ENCODE assay signal across 8 cellular contexts in the genomic region with DNA sequence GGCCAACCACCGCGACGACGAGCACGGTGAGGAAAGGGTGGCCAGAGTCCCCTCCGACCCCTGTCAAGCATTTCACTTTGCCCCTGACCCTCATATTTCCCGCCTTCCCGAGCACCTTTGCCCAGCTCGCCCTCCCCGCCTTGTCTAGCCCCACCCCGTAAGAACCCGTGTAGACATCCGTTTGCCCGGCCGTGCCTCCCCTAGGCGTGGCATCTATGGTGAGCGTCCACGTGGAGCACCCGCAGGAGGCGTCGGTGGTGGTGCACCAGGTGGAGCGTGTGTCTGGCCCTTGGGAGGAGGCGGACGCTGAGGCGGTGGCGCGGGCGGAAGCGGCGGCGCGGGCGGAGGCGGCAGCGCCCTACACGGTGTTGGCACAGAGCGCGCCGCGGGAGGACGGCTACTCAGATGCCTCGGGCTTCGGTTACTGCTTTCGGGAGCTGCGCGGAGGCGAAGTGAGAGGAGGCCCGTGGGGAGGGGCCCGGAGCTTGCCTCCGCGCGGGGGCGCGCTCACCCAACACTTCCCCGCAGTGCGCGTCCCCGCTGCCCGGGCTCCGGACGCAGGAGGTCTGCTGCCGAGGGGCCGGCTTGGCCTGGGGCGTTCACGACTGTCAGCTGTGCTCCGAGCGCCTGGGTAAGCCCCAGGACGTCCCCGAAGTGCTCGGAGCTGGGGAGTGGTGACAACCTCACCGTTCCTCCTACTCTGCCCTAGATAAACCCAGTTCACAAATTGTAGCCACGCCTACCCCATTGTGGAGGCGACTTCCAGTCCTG. TPM values are rescaled to one million over a fixed set of nuclear protein-coding genes. Genes with fewer than 3 reads are reported as not detected.
A peak's percentile ranks its signal among the peaks of the same experiment; 100 is the strongest.
DNase-seq lines count a peak whose midpoint lies in the region; ATAC-seq and TF ChIP-seq lines count a peak whose summit lies in the region.

No MANE protein-coding gene starts in this region.

- peaks cover 12 to 36% of the 10 kb centered on the region in 2 donors for H3K4me1 ChIP-seq in ascending aorta
- H3K4me1 ChIP-seq in iPS DF 6.9 (ENCODE audit: control insufficient read depth, insufficient read depth, low read length), result peaks cover 15% of the 10 kb centered on the region
- H3K4me1 ChIP-seq in skeletal muscle tissue (ENCODE audit: control insufficient read depth in 3 of 3, insufficient read depth in 3 of 3, low read length in 3 of 3), result peaks cover 49 to 55% (median 55%) of the 10 kb centered on the region in 3 donors

- peaks cover 57% of the 10 kb centered on the region for H3K4me1 Mint-ChIP-seq in T-helper 1 cell treated with Interleukin-12 subunit alpha and Interleukin-12 subunit beta and Interleukin-4 antibody, amounts not matched to agents 30 μg/mL and 1 μg/mL, for 36 hours (ENCODE audit: low read depth)

- H3K9me3 Mint-ChIP-seq in T-helper 1 cell treated with Interleukin-12 subunit alpha and Interleukin-12 subunit beta and Interleukin-4 antibody, amounts not matched to agents 30 μg/mL and 1 μg/mL, for 36 hours, result no peaks in the 10 kb centered on the region

- H3K27ac Mint-ChIP-seq in T-helper 1 cell treated with Interleukin-12 subunit alpha and Interleukin-12 subunit beta and Interleukin-4 antibody, amounts not matched to agents 30 μg/mL and 1 μg/mL, for 36 hours, result peak overlapping the region; percentile 96

- peaks cover 23% of the 10 kb centered on the region for H3K27me3 Mint-ChIP-seq in T-helper 1 cell treated with Interleukin-12 subunit alpha and Interleukin-12 subunit beta and Interleukin-4 antibody, amounts not matched to agents 30 μg/mL and 1 μg/mL, for 36 hours (ENCODE audit: low read depth)

- DNase-seq in NCI-H82 (lab: John Stamatoyannopoulos, UW) (peak; percentile 74), NCI-H82 treated with DMSO at 0.1 percent for 48 hours (lab: John Stamatoyannopoulos, UW; ENCODE audit: unreplicated experiment) (no peak), MG63 (peak; percentile 91), ascending aorta (ENCODE audit: low spot score in 2 of 2) (peak in 1 of 2 donors; percentile 83), iPS DF 6.9 (ENCODE audit: low read depth, low spot score) (no peak)

- H3K27me3 ChIP-seq in MG63 (no peaks in the 10 kb centered on the region), ascending aorta (no peaks in the 10 kb centered on the region), iPS DF 6.9 (ENCODE audit: control insufficient read depth, insufficient read depth, low read length) (peaks cover 14% of the 10 kb centered on the region), skeletal muscle tissue (ENCODE audit: control insufficient read depth in 3 of 3, insufficient read depth in 3 of 3, low read length in 3 of 3) (peaks cover 0 to 15% (median 10%) of the 10 kb centered on the region in 3 donors)

- H3K36me3 ChIP-seq in MG63, result no peaks in the 10 kb centered on the region
- H3K36me3 ChIP-seq in ascending aorta, result no peaks in the 10 kb centered on the region
- no peaks in the 10 kb centered on the region for H3K36me3 ChIP-seq in iPS DF 6.9 (ENCODE audit: control insufficient read depth, insufficient read depth, low read length)
- no peaks in the 10 kb centered on the region for H3K36me3 ChIP-seq in skeletal muscle tissue (ENCODE audit: control insufficient read depth in 3 of 3, insufficient read depth in 3 of 3, low read length in 3 of 3)

- peak overlapping the region; percentile 68 to 95 for H3K27ac ChIP-seq in ascending aorta
- no peak overlapping the region for H3K27ac ChIP-seq in iPS DF 6.9 (ENCODE audit: low read length)
- peak overlapping the region; percentile 47 for H3K27ac ChIP-seq in skeletal muscle tissue (ENCODE audit: low read depth, low read length)

- intact Hi-C loops in ascending aorta (cut with DNase I), result loop anchor here (2.0 to 10.0 kb wide), 2 partner anchors 29 to 321 kb away; partner anchors contain the start of gene AKT2

- ATAC-seq in HG03342 (IDR thresholded peaks at IDR 0.05; ENCODE audit: unreplicated experiment), result no peak

- no CpG with 5 or more reads among the region's 73 CpGs for WGBS in iPS DF 6.9 (ENCODE audit: insufficient coverage, insufficient read length)

- peak overlapping the region; percentile 40 to 83 (median 64) for H3K9ac ChIP-seq in skeletal muscle tissue (ENCODE audit: low read depth in 1 of 3, low read length in 3 of 3)

- TF ChIP-seq CTCF in ascending aorta (IDR thresholded peaks at IDR 0.05), result no peak

- peak overlapping the region; percentile 90 for H3K4me3 Mint-ChIP-seq in T-helper 1 cell treated with Interleukin-12 subunit alpha and Interleukin-12 subunit beta and Interleukin-4 antibody, amounts not matched to agents 30 μg/mL and 1 μg/mL, for 36 hours

- H3K4me3 ChIP-seq in MG63 (peak overlapping the region; percentile 46), ascending aorta (peak overlapping the region; percentile 28 to 47), iPS DF 6.9 (ENCODE audit: low read length) (peak overlapping the region; percentile 16; the same call in 1 of the 2 replicates), skeletal muscle tissue (ENCODE audit: low read length in 3 of 3) (peak overlapping the region; percentile 59 to 72 (median 68))

- H3K9me3 ChIP-seq in MG63 (no peaks in the 10 kb centered on the region), ascending aorta (no peaks in the 10 kb centered on the region), iPS DF 6.9 (ENCODE audit: control insufficient read depth, insufficient read depth, low read length) (no peaks in the 10 kb centered on the region), skeletal muscle tissue (ENCODE audit: control insufficient read depth in 3 of 3, low read length in 3 of 3) (no peaks in the 10 kb centered on the region)

- peaks cover 2% of the 10 kb centered on the region for H3K36me3 Mint-ChIP-seq in T-helper 1 cell treated with Interleukin-12 subunit alpha and Interleukin-12 subunit beta and Interleukin-4 antibody, amounts not matched to agents 30 μg/mL and 1 μg/mL, for 36 hours (ENCODE audit: low read depth)

RNA-seq across cellular contexts. Expression of gene LTBP4, which starts 4.2 kb away (rescaled TPM):
- 12.9 and 26.5 TPM in 2 replicates for total RNA-seq in MG63 (2014; rRNA removed; shearing (Covaris generic); ENCODE audit: low replicate concordance)
- total RNA-seq in ascending aorta (691 TPM), skeletal muscle tissue (86.6 TPM)

RNA-seq across cellular contexts. Expression of gene SHKBP1, which starts 28.7 kb away (rescaled TPM):
- 61.7 and 105 TPM in 2 replicates for total RNA-seq in MG63 (2014; rRNA removed; shearing (Covaris generic); ENCODE audit: low replicate concordance)
- total RNA-seq in ascending aorta, result 192 TPM
- total RNA-seq in skeletal muscle tissue, result 6.3 TPM

Comparison
In these comparisons a context has a peak if more than half of its experiments do, and no peak if none do; other contexts are left out.
1. DNase-seq: peak in NCI-H82 (single experiment) and MG63 (single experiment); none in NCI-H82 treated with DMSO at 0.1 percent for 48 hours (single experiment) and iPS DF 6.9 (single experiment).
2. H3K4me3 ChIP-seq: peak in every context shown above with its lines; median percentile 68 in skeletal muscle tissue; 46 in MG63; 38 in ascending aorta; 16 in iPS DF 6.9.